Comparison of ENCODE assay signal across 19 cellular contexts in the genomic region with DNA sequence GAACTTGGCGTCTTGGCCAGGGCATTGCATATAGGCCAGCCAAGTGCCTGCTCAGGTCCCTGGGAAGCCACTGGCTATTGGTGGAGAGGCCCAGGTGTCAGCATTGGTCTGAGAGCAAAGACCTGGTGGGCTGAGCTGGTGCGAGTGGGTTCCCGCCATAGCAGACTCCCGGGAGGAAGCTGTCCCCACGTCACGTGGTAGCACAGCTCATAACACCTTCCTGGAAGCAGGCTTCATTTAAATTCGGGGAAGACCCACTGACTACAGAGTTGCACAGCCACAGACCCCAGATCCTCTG.
"Had no signal": no experiment of that assay in that cellular context is flagged by ENCODE, and none has a peak within 500 bp of the region (broad histone marks: within the 10 kb centered on the region; RNA-seq: fewer than 3 reads in every experiment).

No MANE protein-coding gene starts in this region.

- ATAC-seq: activated naive CD4-positive, alpha-beta T cell treated with anti-CD3 and anti-CD28 coated beads, Interleukin-2, amount 50 U/mL, for 72 hours; gastrocnemius medialis; left cardiac atrium; psoas muscle had no signal

- DNase-seq: colonic mucosa; gastrocnemius medialis; left cardiac atrium; stimulated activated CD4-positive, alpha-beta T cell treated with anti-CD3 and anti-CD28 coated beads, Interleukin-1b, Interleukin-23, amount 100 ng/mL, for 48 hours; trophoblast cell had no signal

- H3K36me3 Mint-ChIP-seq: activated naive CD4-positive, alpha-beta T cell treated with anti-CD3 and anti-CD28 coated beads, Interleukin-2, amount 50 U/mL, for 72 hours; natural killer cell treated with Interleukin-12 subunit alpha and Interleukin-12 subunit beta and Interleukin-15 and Interleukin-18, amount 100 ng/mL, for 72 hours had no signal

- H3K4me3 ChIP-seq: ascending aorta, colonic mucosa, esophagus muscularis mucosa, gastrocnemius medialis, pancreas, psoas muscle, right atrium auricular region, skin epidermis, uterus had no signal

- H3K4me1 ChIP-seq: ascending aorta, colonic mucosa, esophagus muscularis mucosa, gastrocnemius medialis, pancreas, psoas muscle, right atrium auricular region, uterus had no signal

- H3K9me3 ChIP-seq: ascending aorta, colonic mucosa, esophagus muscularis mucosa, gastrocnemius medialis, neutrophil, pancreas, psoas muscle, right atrium auricular region, uterus had no signal

- H3K4me3 Mint-ChIP-seq: activated T-helper 1 cell treated with anti-CD3 and anti-CD28 coated beads, Interleukin-12 subunit alpha, Interleukin-12 subunit beta, Interleukin-2, Interleukin-4 antibody, amounts not matched to agents 30 ng/mL and 10 ng/mL and 1 ng/mL, durations not matched to agents 14 hours and 24 hours and 36 hours; central memory CD8-positive, alpha-beta T cell; natural killer cell treated with Interleukin-12 subunit alpha and Interleukin-12 subunit beta and Interleukin-15 and Interleukin-18, amount 100 ng/mL, for 72 hours; stimulated activated naive CD8-positive, alpha-beta T cell treated with anti-CD3 and anti-CD28 coated beads, Interleukin-15, Interleukin-2, amounts not matched to agents 100 ng/mL and 50 ng/mL, for 24 hours; T-helper 2 cell treated with Interferon-gamma antibody and Interleukin-4, amounts not matched to agents 5 μg/mL and 100 μg/mL, for 36 hours had no signal

- H3K36me3 ChIP-seq: ascending aorta, colonic mucosa, esophagus muscularis mucosa, gastrocnemius medialis, pancreas, right atrium auricular region, uterus had no signal

- H3K27me3 Mint-ChIP-seq: natural killer cell treated with Interleukin-12 subunit alpha and Interleukin-12 subunit beta and Interleukin-15 and Interleukin-18, amount 100 ng/mL, for 72 hours; stimulated activated naive CD8-positive, alpha-beta T cell treated with anti-CD3 and anti-CD28 coated beads, Interleukin-15, Interleukin-2, amounts not matched to agents 100 ng/mL and 50 ng/mL, for 24 hours had no signal

- H3K27ac Mint-ChIP-seq: activated naive CD4-positive, alpha-beta T cell treated with anti-CD3 and anti-CD28 coated beads, Interleukin-2, amount 50 U/mL, for 72 hours; activated T-helper 1 cell treated with anti-CD3 and anti-CD28 coated beads, Interleukin-12 subunit alpha, Interleukin-12 subunit beta, Interleukin-2, Interleukin-4 antibody, amounts not matched to agents 30 ng/mL and 10 ng/mL and 1 ng/mL, durations not matched to agents 14 hours and 24 hours and 36 hours; natural killer cell treated with Interleukin-12 subunit alpha and Interleukin-12 subunit beta and Interleukin-15 and Interleukin-18, amount 100 ng/mL, for 72 hours; stimulated activated naive CD8-positive, alpha-beta T cell treated with anti-CD3 and anti-CD28 coated beads, Interleukin-15, Interleukin-2, amounts not matched to agents 100 ng/mL and 50 ng/mL, for 24 hours; T-helper 2 cell treated with Interferon-gamma antibody and Interleukin-4, amounts not matched to agents 5 μg/mL and 100 μg/mL, for 36 hours had no signal

- H3K9me3 Mint-ChIP-seq: activated naive CD4-positive, alpha-beta T cell treated with anti-CD3 and anti-CD28 coated beads, Interleukin-2, amount 50 U/mL, for 72 hours; activated T-helper 1 cell treated with anti-CD3 and anti-CD28 coated beads, Interleukin-12 subunit alpha, Interleukin-12 subunit beta, Interleukin-2, Interleukin-4 antibody, amounts not matched to agents 30 ng/mL and 10 ng/mL and 1 ng/mL, durations not matched to agents 14 hours and 24 hours and 36 hours; central memory CD8-positive, alpha-beta T cell; natural killer cell treated with Interleukin-12 subunit alpha and Interleukin-12 subunit beta and Interleukin-15 and Interleukin-18, amount 100 ng/mL, for 72 hours; stimulated activated naive CD8-positive, alpha-beta T cell treated with anti-CD3 and anti-CD28 coated beads, Interleukin-15, Interleukin-2, amounts not matched to agents 100 ng/mL and 50 ng/mL, for 24 hours; T-helper 2 cell treated with Interferon-gamma antibody and Interleukin-4, amounts not matched to agents 5 μg/mL and 100 μg/mL, for 36 hours had no signal

- H3K27ac ChIP-seq: ascending aorta, colonic mucosa, gastrocnemius medialis, neutrophil, psoas muscle, right atrium auricular region, uterus had no signal

- H3K27me3 ChIP-seq: ascending aorta, colonic mucosa, neutrophil, pancreas, right atrium auricular region, uterus had no signal
